In the genomic region with DNA sequence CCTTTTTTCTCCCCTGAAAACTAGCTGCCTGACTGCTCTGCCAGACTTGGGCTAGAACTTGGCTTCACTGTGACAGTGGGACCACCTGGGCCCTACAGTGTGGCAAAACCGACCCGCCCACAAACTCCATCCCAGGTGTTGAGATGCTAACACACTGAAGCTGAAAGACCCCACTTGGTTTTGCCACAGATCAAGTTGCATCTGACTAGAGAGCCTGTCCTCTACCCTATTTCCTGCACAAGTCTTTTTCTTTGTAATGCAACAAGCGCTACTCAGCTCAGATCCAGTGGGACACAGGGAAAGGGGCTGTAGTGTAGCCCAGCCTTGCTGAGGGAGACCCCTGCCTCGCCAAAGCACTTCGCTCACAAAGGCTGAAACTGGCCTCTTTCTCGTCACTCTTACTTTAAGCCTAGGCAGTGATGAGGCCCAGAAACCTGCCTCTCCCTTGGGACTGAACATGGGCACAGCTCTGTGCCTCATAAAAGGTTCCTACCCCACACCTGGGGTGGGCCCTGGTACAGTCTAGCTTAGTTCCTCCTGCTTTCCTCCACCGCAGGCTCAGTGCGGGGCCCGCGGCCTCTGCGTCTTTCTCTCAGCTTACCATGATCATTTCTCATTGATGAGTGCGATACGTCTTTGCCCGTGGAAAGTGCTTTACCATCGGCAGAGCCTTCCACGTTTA, we compare ENCODE assay signal across 1 cellular context.
A peak's percentile ranks its signal among the peaks of the same experiment; 100 is the strongest.
TF ChIP-seq lines count a peak whose summit lies in the region.

No MANE protein-coding gene starts in this region.

TF ChIP-seq in H1, 55 proteins besides CTCF, POLR2A, EP300 and RAD21:
- TF ChIP-seq NANOG (IDR thresholded peaks at IDR 0.05; ENCODE audit: insufficient read depth, low read depth, low read length, poor library complexity, severe bottlenecking) (peak; percentile 36), CBX8 (IDR thresholded peaks at IDR 0.05; ENCODE audit: borderline replicate concordance, low read depth, low read length) (no peak), SIX5 (IDR thresholded peaks at IDR 0.05; ENCODE audit: low read depth, low read length) (no peak), GABPA (IDR thresholded peaks at IDR 0.05; ENCODE audit: borderline replicate concordance, insufficient read depth, low read length) (0 out of 2 replicates have a peak, but pooled peaks have one; percentile 28), CREB1 (IDR thresholded peaks at IDR 0.05) (no peak), TBP (IDR thresholded peaks at IDR 0.05; ENCODE audit: low read depth, low read length) (0 out of 2 replicates have a peak, but pooled peaks have one; percentile 12), SP2 (IDR thresholded peaks at IDR 0.05; ENCODE audit: low read length) (no peak)
- TF ChIP-seq, protein P1, sequence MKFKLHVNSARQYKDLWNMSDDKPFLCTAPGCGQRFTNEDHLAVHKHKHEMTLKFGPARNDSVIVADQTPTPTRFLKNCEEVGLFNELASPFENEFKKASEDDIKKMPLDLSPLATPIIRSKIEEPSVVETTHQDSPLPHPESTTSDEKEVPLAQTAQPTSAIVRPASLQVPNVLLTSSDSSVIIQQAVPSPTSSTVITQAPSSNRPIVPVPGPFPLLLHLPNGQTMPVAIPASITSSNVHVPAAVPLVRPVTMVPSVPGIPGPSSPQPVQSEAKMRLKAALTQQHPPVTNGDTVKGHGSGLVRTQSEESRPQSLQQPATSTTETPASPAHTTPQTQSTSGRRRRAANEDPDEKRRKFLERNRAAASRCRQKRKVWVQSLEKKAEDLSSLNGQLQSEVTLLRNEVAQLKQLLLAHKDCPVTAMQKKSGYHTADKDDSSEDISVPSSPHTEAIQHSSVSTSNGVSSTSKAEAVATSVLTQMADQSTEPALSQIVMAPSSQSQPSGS (IDR thresholded peaks at IDR 0.05; ENCODE audit: low read length): no peak
- TF ChIP-seq, protein P2, sequence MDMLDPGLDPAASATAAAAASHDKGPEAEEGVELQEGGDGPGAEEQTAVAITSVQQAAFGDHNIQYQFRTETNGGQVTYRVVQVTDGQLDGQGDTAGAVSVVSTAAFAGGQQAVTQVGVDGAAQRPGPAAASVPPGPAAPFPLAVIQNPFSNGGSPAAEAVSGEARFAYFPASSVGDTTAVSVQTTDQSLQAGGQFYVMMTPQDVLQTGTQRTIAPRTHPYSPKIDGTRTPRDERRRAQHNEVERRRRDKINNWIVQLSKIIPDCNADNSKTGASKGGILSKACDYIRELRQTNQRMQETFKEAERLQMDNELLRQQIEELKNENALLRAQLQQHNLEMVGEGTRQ (IDR thresholded peaks at IDR 0.05; ENCODE audit: low read length): no peak
